Comparison of ENCODE assay signal across 1 cellular context in genomic region chr5:60682007-60682406, GRCh38. TPM values are rescaled to one million over a fixed set of nuclear protein-coding genes. Genes with fewer than 3 reads are reported as not detected.
"Had no signal": no experiment of that assay in that cellular context is flagged by ENCODE, and none has a peak within 500 bp of the region (broad histone marks: within the 10 kb centered on the region; RNA-seq: fewer than 3 reads in every experiment).

No MANE protein-coding gene starts in this region.

RNA-seq across cellular contexts. Expression of gene DEPDC1B, which starts 18.0 kb away (rescaled TPM):
- total RNA-seq: cardiac septum had no signal
